Comparison of ENCODE assay signal across 33 cellular contexts in genomic region chr12:60847281-60847680, GRCh38.
A peak's percentile ranks its signal among the peaks of the same experiment; 100 is the strongest.
DNase-seq lines count a peak whose midpoint lies in the region; ATAC-seq, FAIRE-seq and TF ChIP-seq lines count a peak whose summit lies in the region.
"Had no signal": no experiment of that assay in that cellular context is flagged by ENCODE, and none has a peak within 500 bp of the region (broad histone marks: within the 10 kb centered on the region; RNA-seq: fewer than 3 reads in every experiment).

No MANE protein-coding gene starts in this region.

- H3K27me3 ChIP-seq in HepG2 (ENCODE audit: control insufficient read depth in 1 of 2, insufficient read depth in 2 of 2, low read length in 2 of 2) (no peaks in the 10 kb centered on the region), right lobe of liver (no peaks in the 10 kb centered on the region), IMR-90 (ENCODE audit: control insufficient read depth, insufficient read depth, low read length) (no peaks in the 10 kb centered on the region)
- H3K27me3 ChIP-seq: BE2C; BLaER1; BLaER1 treated with 17β-estradiol and CSF1 and Interleukin-3, amounts not matched to agents 10 nM and 100 nM had no signal

- H3K18ac ChIP-seq in IMR-90 (ENCODE audit: low read depth, low read length) = no peak overlapping the region

- DNase-seq in NCI-H510A treated with DMSO at 0.1 percent for 48 hours (lab: John Stamatoyannopoulos, UW) = peak; percentile 32
- no peak for DNase-seq in NCI-H510A (lab: John Stamatoyannopoulos, UW)
- no peak for DNase-seq in HepG2 (ENCODE audit: low spot score)
- no peak for DNase-seq in right lobe of liver
- no peak for DNase-seq in A549 (ENCODE audit: low read depth in 1 of 2, low spot score in 1 of 2)
- DNase-seq in IMR-90 = no peak
- no peak for DNase-seq in NCI-H2029 treated with DMSO at 0.1 percent for 48 hours (lab: John Stamatoyannopoulos, UW)
- DNase-seq: 8988T; ACHN; AML-193; BE2C; C1 segment of cervical spinal cord; Caco-2; Calu3; CD4-positive, alpha-beta memory T cell; CD4-positive, alpha-beta T cell; CD4-positive, CD25-positive, alpha-beta regulatory T cell; CD8-positive, alpha-beta memory T cell; CD8-positive, alpha-beta T cell; COR-L47; DMS 273 treated with DMSO at 0.1 percent for 48 hours; DMS153; DMS53; DMS79; DMS79 treated with DMSO at 0.1 percent for 48 hours; DND-41; EL had no signal

- H3K4ac ChIP-seq in IMR-90 (ENCODE audit: low read depth, low read length) = no peak overlapping the region

- FAIRE-seq in HepG2 (lab: Jason Lieb, UNC) (no peak), A549 (lab: Jason Lieb, UNC) (no peak)
- FAIRE-seq: D721Med had no signal

- no peaks in the 10 kb centered on the region for H3K9me1 ChIP-seq in IMR-90 (ENCODE audit: insufficient read depth, low read length)

- no peak overlapping the region for H2AK9ac ChIP-seq in IMR-90 (replicated peaks; ENCODE audit: low read depth, low read length, poor library complexity)

- no peak overlapping the region for H2BK5ac ChIP-seq in IMR-90 (ENCODE audit: low read depth, low read length, poor library complexity, severe bottlenecking)

- no peak overlapping the region for H2BK15ac ChIP-seq in IMR-90 (ENCODE audit: low read depth, low read length)

- dilution Hi-C loops in IMR-90 (cut with HindIII; ENCODE audit: low sequenced_read_pairs, unreplicated experiment) = no loop called here

- no peak overlapping the region for H2BK120ac ChIP-seq in IMR-90 (ENCODE audit: low read depth, low read length)

- H3K9me3 ChIP-seq in HepG2 (ENCODE audit: low read length) (0 out of 2 replicates have a peak, but pooled peaks cover 6% of the 10 kb centered on the region), right lobe of liver (no peaks in the 10 kb centered on the region), A549 (0 out of 3 replicates have a peak, but pooled peaks cover 2% of the 10 kb centered on the region), IMR-90 (ENCODE audit: control insufficient read depth, insufficient read depth, low read length) (no peaks in the 10 kb centered on the region)
- H3K9me3 ChIP-seq: BE2C; BLaER1; BLaER1 treated with 17β-estradiol and CSF1 and Interleukin-3, amounts not matched to agents 10 nM and 100 nM; Caco-2 had no signal

- H4K5ac ChIP-seq in IMR-90 (ENCODE audit: low read depth, low read length) = no peak overlapping the region

- TF ChIP-seq CTCF in HepG2 (CRISPR knock-in tag; IDR thresholded peaks at IDR 0.05) (no peak), right lobe of liver (IDR thresholded peaks at IDR 0.05) (no peak), A549 (IDR thresholded peaks at IDR 0.05) (no peak), IMR-90 (conservative IDR thresholded peaks at IDR 0.05; ENCODE audit: low read depth, low read length) (no peak)

- no peak overlapping the region for H4K91ac ChIP-seq in IMR-90 (ENCODE audit: insufficient read depth, low read depth, low read length)

- no peak overlapping the region for H3K56ac ChIP-seq in IMR-90 (ENCODE audit: extremely low read depth, insufficient read depth, low read length)

- H3K4me1 ChIP-seq in HepG2 (ENCODE audit: insufficient read depth, low read length) (no peaks in the 10 kb centered on the region), right lobe of liver (peaks cover 0 to 24% (median 0%) of the 10 kb centered on the region in 4 donors), A549 (no peaks in the 10 kb centered on the region), IMR-90 (ENCODE audit: control insufficient read depth, insufficient read depth, low read length) (no peaks in the 10 kb centered on the region)
- H3K4me1 ChIP-seq: BE2C; BLaER1; BLaER1 treated with 17β-estradiol and CSF1 and Interleukin-3, amounts not matched to agents 10 nM and 100 nM; Caco-2 had no signal

- ATAC-seq in HepG2 (no peak), right lobe of liver (no peak), A549 (no peak), IMR-90 (ENCODE audit: low read depth) (no peak), GM21528 (IDR thresholded peaks at IDR 0.05; ENCODE audit: low FRiP score, unreplicated experiment) (no peak)
- ATAC-seq: CD8-positive, alpha-beta T cell had no signal

- TF ChIP-seq RAD21 in HepG2 (CRISPR knock-in tag; IDR thresholded peaks at IDR 0.05) = no peak
- TF ChIP-seq RAD21 in A549 (conservative IDR thresholded peaks at IDR 0.05 in 1 of 2, IDR thresholded peaks at IDR 0.05 in 1 of 2) = no peak
- TF ChIP-seq RAD21 in IMR-90 (IDR thresholded peaks at IDR 0.05; ENCODE audit: low read length) = no peak

- H3K4me2 ChIP-seq in HepG2 (ENCODE audit: low read depth, low read length) = no peak overlapping the region
- no peak overlapping the region for H3K4me2 ChIP-seq in A549
- no peak overlapping the region for H3K4me2 ChIP-seq in IMR-90 (ENCODE audit: low read depth, low read length)
- H3K4me2 ChIP-seq: BLaER1; BLaER1 treated with 17β-estradiol and CSF1 and Interleukin-3, amounts not matched to agents 10 nM and 100 nM had no signal

- H3K23ac ChIP-seq in IMR-90 (ENCODE audit: low read depth, low read length) = no peak overlapping the region

- H3K4me3 ChIP-seq in HepG2 (replicated peaks in 1 of 3; ENCODE audit: insufficient read depth in 1 of 3, low read depth in 2 of 3, low read length in 3 of 3) (no peak overlapping the region), right lobe of liver (no peak overlapping the region), A549 (no peak overlapping the region), IMR-90 (ENCODE audit: insufficient read depth, low read depth, low read length) (no peak overlapping the region)
- H3K4me3 ChIP-seq: BLaER1; BLaER1 treated with 17β-estradiol and CSF1 and Interleukin-3, amounts not matched to agents 10 nM and 100 nM had no signal

- no peak overlapping the region for H3K14ac ChIP-seq in IMR-90 (replicated peaks; ENCODE audit: low read depth, low read length)

- H3K36me3 ChIP-seq in HepG2 (replicated peaks in 1 of 2; ENCODE audit: control insufficient read depth in 1 of 2, insufficient read depth in 2 of 2, low read length in 2 of 2) = no peaks in the 10 kb centered on the region
- no peaks in the 10 kb centered on the region for H3K36me3 ChIP-seq in right lobe of liver
- H3K36me3 ChIP-seq in IMR-90 (ENCODE audit: control insufficient read depth, insufficient read depth, low read length) = no peaks in the 10 kb centered on the region
- H3K36me3 ChIP-seq: BE2C; BLaER1; BLaER1 treated with 17β-estradiol and CSF1 and Interleukin-3, amounts not matched to agents 10 nM and 100 nM had no signal

- no peaks in the 10 kb centered on the region for H3K79me1 ChIP-seq in IMR-90 (ENCODE audit: low read depth in 1 of 2, low read length in 2 of 2)

- CTCF ChIA-PET in HepG2 (lab: Yijun Ruan, JAX; ENCODE audit: low intra/inter-chr PET ratio, low total read pairs) (no interaction called here), A549 (lab: Yijun Ruan, JAX) (interaction anchor here (0.7 kb wide), 1 partner anchor 255 kb away, joined by 3 read pairs; no protein-coding TSS in a partner anchor), IMR-90 (lab: Yijun Ruan, JAX) (no interaction called here)

- in situ Hi-C loops in HepG2 (cut with HindIII; ENCODE audit: extremely low pct_ligation_motif_present, low pct_unique_long_range_greater_than_20kb) = no loop called here
- in situ Hi-C loops in IMR-90 (cut with MboI; ENCODE audit: low sequenced_read_pairs) = no loop called here

- TF ChIP-seq EP300 in HepG2 (IDR thresholded peaks at IDR 0.05; ENCODE audit: low read depth in 2 of 2, low read length in 2 of 2) (no peak), HepG2 (CRISPR knock-in tag; IDR thresholded peaks at IDR 0.05; ENCODE audit: borderline replicate concordance) (no peak), A549 (IDR thresholded peaks at IDR 0.05) (no peak)

- no peak overlapping the region for H2AFZ ChIP-seq in HepG2 (ENCODE audit: low read length)
- no peak overlapping the region for H2AFZ ChIP-seq in IMR-90 (replicated peaks; ENCODE audit: low read length, poor library complexity)

- no peak for TF ChIP-seq POLR2A in HepG2 (IDR thresholded peaks at IDR 0.05; ENCODE audit: insufficient read depth in 1 of 2, low read depth in 2 of 2, low read length in 2 of 2)
- no peak for TF ChIP-seq POLR2A in right lobe of liver (IDR thresholded peaks at IDR 0.05)
- TF ChIP-seq POLR2A in A549 (IDR thresholded peaks at IDR 0.05; ENCODE audit: low read length) = no peak
- no peak for TF ChIP-seq POLR2A in IMR-90 (IDR thresholded peaks at IDR 0.05; ENCODE audit: low read depth, low read length)

- BruUV-seq in HepG2 (replicated peaks; lab: Mats Ljungman, UMichigan) (no TSS peak), IMR-90 (replicated peaks; lab: Mats Ljungman, UMichigan) (no TSS peak)

- intact Hi-C loops in HepG2 (cut with micrococcal nuclease; ENCODE audit: unreplicated experiment) (no loop called here), right lobe of liver (cut with DNase I) (no loop called here), IMR-90 (cut with micrococcal nuclease) (no loop called here)

- H2AK5ac ChIP-seq in IMR-90 (ENCODE audit: low read depth, low read length) = no peak overlapping the region

- H4K8ac ChIP-seq in IMR-90 (ENCODE audit: low read depth in 2 of 2, low read length in 2 of 2) = no peak overlapping the region

- H4K20me1 ChIP-seq in HepG2 (ENCODE audit: insufficient read depth, low read length) (no peaks in the 10 kb centered on the region), IMR-90 (ENCODE audit: insufficient read depth, low read length) (no peaks in the 10 kb centered on the region)
- H4K20me1 ChIP-seq: BLaER1; BLaER1 treated with 17β-estradiol and CSF1 and Interleukin-3, amounts not matched to agents 10 nM and 100 nM had no signal

- POLR2A ChIA-PET in HepG2 (lab: Yijun Ruan, JAX) = no interaction called here
- POLR2A ChIA-PET in A549 (lab: Yijun Ruan, JAX) = no interaction called here
- POLR2A ChIA-PET in IMR-90 (lab: Charles Lee; ENCODE audit: unreplicated experiment) = no interaction called here

- no peak overlapping the region for H3K9ac ChIP-seq in HepG2 (ENCODE audit: insufficient read depth, low read depth, low read length)
- H3K9ac ChIP-seq in IMR-90 (ENCODE audit: low read depth, low read length) = no peak overlapping the region
- H3K9ac ChIP-seq: BLaER1; BLaER1 treated with 17β-estradiol and CSF1 and Interleukin-3, amounts not matched to agents 10 nM and 100 nM had no signal

- 2% methylated on average over 4 of the region's 4 CpGs for WGBS in HepG2 (ENCODE audit: low lambda C conversion rate)
- 74% methylated on average over 4 of the region's 4 CpGs for WGBS in right lobe of liver (ENCODE audit: insufficient coverage, low coverage, low lambda C conversion rate, missing lambda C conversion rate)
- WGBS in A549 (ENCODE audit: missing lambda C conversion rate) = 14% methylated on average over 4 of the region's 4 CpGs
- no CpG with 5 or more reads among the region's 4 CpGs for WGBS in IMR-90 (ENCODE audit: extremely low coverage in 2 of 2, insufficient read length in 1 of 2), 2 experiments

- H2BK20ac ChIP-seq in IMR-90 (ENCODE audit: low read depth, low read length) = no peak overlapping the region

- H3K27ac ChIP-seq in HepG2 (ENCODE audit: extremely low read length, insufficient read depth, low read length) (no peak overlapping the region), right lobe of liver (no peak overlapping the region), A549 (no peak overlapping the region), IMR-90 (ENCODE audit: insufficient read depth, low read length) (no peak overlapping the region)
- H3K27ac ChIP-seq: 22Rv1; BLaER1; BLaER1 treated with 17β-estradiol and CSF1 and Interleukin-3, amounts not matched to agents 10 nM and 100 nM; C4-2B had no signal

- H3K79me2 ChIP-seq in HepG2 (ENCODE audit: insufficient read depth, low read length) = no peaks in the 10 kb centered on the region

TF ChIP-seq in A549, 52 proteins besides CTCF, POLR2A, EP300 and RAD21 (continues in another document):
- TF ChIP-seq ZNF302 (CRISPR knock-in tag; IDR thresholded peaks at IDR 0.05) = no peak
